1 cellular context compared by ENCODE assay signal in genomic region chr13:113179374-113180230, GRCh38.
A peak's percentile ranks its signal among the peaks of the same experiment; 100 is the strongest.
TF ChIP-seq lines count a peak whose summit lies in the region.

No MANE protein-coding gene starts in this region.

TF ChIP-seq in K562, 482 proteins besides CTCF, POLR2A, EP300 and RAD21:
- TF ChIP-seq ETV5 (CRISPR knock-in tag; IDR thresholded peaks at IDR 0.05; ENCODE audit: low read depth) (no peak), EGR1 (conservative IDR thresholded peaks at IDR 0.05) (0 out of 2 replicates have a peak, but pooled peaks have one; percentile 13)
TF ChIP-seq in K562: peak in this region for 1.
